8 cellular contexts compared by ENCODE assay signal in genomic region chr1:201016211-201016651, GRCh38. TPM values are rescaled to one million over a fixed set of nuclear protein-coding genes. Genes with fewer than 3 reads are reported as not detected.
DNase-seq lines count a peak whose midpoint lies in the region; ATAC-seq and TF ChIP-seq lines count a peak whose summit lies in the region.

No MANE protein-coding gene starts in this region.

- peak overlapping the region; percentile 4 for H3K18ac ChIP-seq in mesendoderm (ENCODE audit: low read length)

- H3K4me3 Mint-ChIP-seq in CD4-positive, CD25-positive, alpha-beta regulatory T cell, result peak overlapping the region in 2 of 4 donors; percentile 46 to 76
- H3K4me3 Mint-ChIP-seq in activated T-helper 17 cell treated with anti-CD3 and anti-CD28 coated beads, Interleukin-2, amount 50 U/mL, for 72 hours, result peak overlapping the region; percentile 99

- H3K56ac ChIP-seq in mesendoderm (ENCODE audit: low read length), result peak overlapping the region; percentile 26

- WGBS in mesendoderm (ENCODE audit: extremely low coverage, insufficient coverage, low lambda C conversion rate), result no CpG with 5 or more reads among the region's 10 CpGs

- H3K27me3 Mint-ChIP-seq in CD4-positive, CD25-positive, alpha-beta regulatory T cell, result no peaks in the 10 kb centered on the region
- no peaks in the 10 kb centered on the region for H3K27me3 Mint-ChIP-seq in activated T-helper 17 cell treated with anti-CD3 and anti-CD28 coated beads, Interleukin-2, amount 50 U/mL, for 72 hours

- no peaks in the 10 kb centered on the region for H3K27me3 ChIP-seq in CD4-positive, CD25-positive, alpha-beta regulatory T cell (ENCODE audit: control insufficient read depth, insufficient read depth, low read length)
- no peaks in the 10 kb centered on the region for H3K27me3 ChIP-seq in mesendoderm (ENCODE audit: insufficient read depth, low read length, poor library complexity)

- no peak overlapping the region for H3K4me2 ChIP-seq in mesendoderm (ENCODE audit: low read length)

- H2AK5ac ChIP-seq in mesendoderm (ENCODE audit: low read length), result peak overlapping the region; percentile 22

- H2BK15ac ChIP-seq in mesendoderm (replicated peaks; ENCODE audit: low read depth), result no peak overlapping the region

- H3K4me1 Mint-ChIP-seq in CD4-positive, CD25-positive, alpha-beta regulatory T cell, result peaks cover 17 to 99% (median 68%) of the 10 kb centered on the region in 4 donors
- peaks cover 78% of the 10 kb centered on the region for H3K4me1 Mint-ChIP-seq in activated T-helper 17 cell treated with anti-CD3 and anti-CD28 coated beads, Interleukin-2, amount 50 U/mL, for 72 hours

- H3K36me3 ChIP-seq in CD4-positive, CD25-positive, alpha-beta regulatory T cell (ENCODE audit: control insufficient read depth, insufficient read depth, low read length), result peaks cover 5% of the 10 kb centered on the region
- H3K36me3 ChIP-seq in KOPT-K1 (ENCODE audit: insufficient read depth, low read length) (peaks cover 6% of the 10 kb centered on the region; the same call in 1 of the 2 replicates), mesendoderm (ENCODE audit: control insufficient read depth, insufficient read depth, low read length) (no peaks in the 10 kb centered on the region)

- H4K8ac ChIP-seq in mesendoderm (ENCODE audit: low read depth, low read length), result no peak overlapping the region

- H3K36me3 Mint-ChIP-seq in CD4-positive, CD25-positive, alpha-beta regulatory T cell, result peaks cover 15% of the 10 kb centered on the region
- H3K36me3 Mint-ChIP-seq in activated T-helper 17 cell treated with anti-CD3 and anti-CD28 coated beads, Interleukin-2, amount 50 U/mL, for 72 hours (ENCODE audit: low read depth), result peaks cover 35% of the 10 kb centered on the region

- H3K79me1 ChIP-seq in mesendoderm (ENCODE audit: low read length), result peaks cover 2% of the 10 kb centered on the region

- H3K79me2 ChIP-seq in mesendoderm (ENCODE audit: control insufficient read depth, insufficient read depth, low read length), result no peaks in the 10 kb centered on the region

- H3K4ac ChIP-seq in mesendoderm (ENCODE audit: low read depth, low read length), result no peak overlapping the region

- peaks cover 98% of the 10 kb centered on the region for H3K4me1 ChIP-seq in CD4-positive, CD25-positive, alpha-beta regulatory T cell (ENCODE audit: control insufficient read depth, insufficient read depth, low read length, poor library complexity, severe bottlenecking)
- H3K4me1 ChIP-seq in mesendoderm (ENCODE audit: control insufficient read depth, low read depth, low read length), result peaks cover 33% of the 10 kb centered on the region

- H3K9me3 Mint-ChIP-seq in CD4-positive, CD25-positive, alpha-beta regulatory T cell, result no peaks in the 10 kb centered on the region
- no peaks in the 10 kb centered on the region for H3K9me3 Mint-ChIP-seq in activated T-helper 17 cell treated with anti-CD3 and anti-CD28 coated beads, Interleukin-2, amount 50 U/mL, for 72 hours

- no peak for ATAC-seq in CD4-positive, CD25-positive, alpha-beta regulatory T cell (ENCODE audit: low read depth in 2 of 2)
- ATAC-seq in activated T-helper 17 cell treated with anti-CD3 and anti-CD28 coated beads, Interleukin-2, amount 50 U/mL, for 72 hours (replicated peaks), result no peak
- no peak for ATAC-seq in omental fat pad (ENCODE audit: low FRiP score)

- H3K4me3 ChIP-seq in CD4-positive, CD25-positive, alpha-beta regulatory T cell (ENCODE audit: low read depth, low read length), result peak overlapping the region; percentile 7
- H3K4me3 ChIP-seq in mesendoderm (ENCODE audit: low read length), result no peak overlapping the region

- no peak for DNase-seq in CD4-positive, CD25-positive, alpha-beta regulatory T cell
- DNase-seq in mesendoderm (no peak), NCI-H2196 (lab: John Stamatoyannopoulos, UW; ENCODE audit: unreplicated experiment) (no peak), omental fat pad (ENCODE audit: low spot score) (no peak), inferior parietal cortex (ENCODE audit: extremely low spot score) (no peak)
- DNase-seq in stimulated activated CD4-positive, alpha-beta T cell treated with anti-CD3 and anti-CD28 coated beads, Interleukin-4, amount 100 ng/mL, for 24 hours, result no peak

- peak overlapping the region; percentile 29 for H3K23ac ChIP-seq in mesendoderm (ENCODE audit: low read length)

- no peak overlapping the region for H3K9ac ChIP-seq in mesendoderm (ENCODE audit: low read length)

- TF ChIP-seq CTCF in omental fat pad (IDR thresholded peaks at IDR 0.05), result no peak

- H4K5ac ChIP-seq in mesendoderm (ENCODE audit: low read length), result no peak overlapping the region

- no peaks in the 10 kb centered on the region for H3K9me3 ChIP-seq in CD4-positive, CD25-positive, alpha-beta regulatory T cell (ENCODE audit: control insufficient read depth in 2 of 2, low read length in 2 of 2)
- no peaks in the 10 kb centered on the region for H3K9me3 ChIP-seq in KOPT-K1 (ENCODE audit: insufficient read depth, low read length, poor library complexity, severe bottlenecking)

- peak overlapping the region; percentile 30 for H3K27ac ChIP-seq in CD4-positive, CD25-positive, alpha-beta regulatory T cell (ENCODE audit: insufficient read depth, low read length, poor library complexity, severe bottlenecking)
- peak overlapping the region; percentile 90 for H3K27ac ChIP-seq in KOPT-K1 (ENCODE audit: low read depth, low read length, poor library complexity, severe bottlenecking)
- H3K27ac ChIP-seq in mesendoderm (ENCODE audit: low read depth, low read length), result no peak overlapping the region

- H2BK5ac ChIP-seq in mesendoderm (ENCODE audit: low read length), result peak overlapping the region; percentile 2

- H3K27ac Mint-ChIP-seq in CD4-positive, CD25-positive, alpha-beta regulatory T cell, result peak overlapping the region; percentile 38 to 94 (median 84)
- H3K27ac Mint-ChIP-seq in activated T-helper 17 cell treated with anti-CD3 and anti-CD28 coated beads, Interleukin-2, amount 50 U/mL, for 72 hours, result peak overlapping the region; percentile 98

- no peak overlapping the region for H2BK120ac ChIP-seq in mesendoderm (ENCODE audit: low read depth, low read length)

RNA-seq across cellular contexts. Expression of gene KIF21B, which starts 7.3 kb away (rescaled TPM):
- 96.9 TPM for total RNA-seq in CD4-positive, CD25-positive, alpha-beta regulatory T cell
- polyA plus RNA-seq in CD4-positive, CD25-positive, alpha-beta regulatory T cell, result 1 to 10 TPM; 2.3 to 3.5 (median 3.0) TPM
- total RNA-seq in activated T-helper 17 cell treated with anti-CD3 and anti-CD28 coated beads, Interleukin-2, amount 50 U/mL, for 72 hours, result 100 to 1,000 TPM in 1 of 2 donors, 10 to 100 TPM in 1; 64.2 to 102 TPM
- polyA plus RNA-seq in mesendoderm (2013, experiment 1 of 2), result 4.6 TPM
- 4.7 TPM for polyA plus RNA-seq in mesendoderm (2013, experiment 2 of 2)
- 1 to 10 TPM in 3 of 4 donors, under 1 TPM in 1; 0.93 to 6.1 (median 3.7) TPM for total RNA-seq in omental fat pad

Comparison
In these comparisons a context has a peak if more than half of its experiments do, and no peak if none do; other contexts are left out.
1. RNA of gene KIF21B, which starts 7.3 kb away (total RNA-seq): 64.2 to 102 TPM in activated T-helper 17 cell treated with anti-CD3 and anti-CD28 coated beads, Interleukin-2, amount 50 U/mL, for 72 hours and 96.9 TPM in CD4-positive, CD25-positive, alpha-beta regulatory T cell (single experiment); 0.93 to 6.1 TPM in omental fat pad; every median in the first group is over 4 times any median in the second.